In genomic region chr18:10131036-10131774, GRCh38 we compare ENCODE assay signal across 14 cellular contexts.
DNase-seq lines count a peak whose midpoint lies in the region; ATAC-seq, FAIRE-seq and TF ChIP-seq lines count a peak whose summit lies in the region.
"Had no signal": no experiment of that assay in that cellular context is flagged by ENCODE, and none has a peak within 500 bp of the region (broad histone marks: within the 10 kb centered on the region; RNA-seq: fewer than 3 reads in every experiment).

No MANE protein-coding gene starts in this region.

- BruUV-seq in HepG2 (replicated peaks; lab: Mats Ljungman, UMichigan) = no TSS peak

- H3F3A ChIP-seq in neural cell (ENCODE audit: insufficient read depth, low read length, poor library complexity, severe bottlenecking) = no peaks in the 10 kb centered on the region

- 43% methylated on average over 7 of the region's 11 CpGs for WGBS in HepG2 (ENCODE audit: low lambda C conversion rate)
- 29% methylated on average over 11 of the region's 11 CpGs for WGBS in right lobe of liver (ENCODE audit: insufficient coverage, low coverage, low lambda C conversion rate, missing lambda C conversion rate)

- TF ChIP-seq EP300 in HepG2 (IDR thresholded peaks at IDR 0.05; ENCODE audit: low read depth in 2 of 2, low read length in 2 of 2) = no peak
- TF ChIP-seq EP300 in HepG2 (CRISPR knock-in tag; IDR thresholded peaks at IDR 0.05; ENCODE audit: borderline replicate concordance) = no peak
- no peak for TF ChIP-seq EP300 in neural cell (conservative IDR thresholded peaks at IDR 0.05; ENCODE audit: poor library complexity, severe bottlenecking)

- no peak overlapping the region for H3K27ac ChIP-seq in HepG2 (ENCODE audit: extremely low read length, insufficient read depth, low read length)
- H3K27ac ChIP-seq in right lobe of liver = no peak overlapping the region
- no peak overlapping the region for H3K27ac ChIP-seq in neural cell (ENCODE audit: low read length)
- H3K27ac ChIP-seq: BLaER1 had no signal

- H3K27me3 ChIP-seq in HepG2 (ENCODE audit: control insufficient read depth in 1 of 2, insufficient read depth in 2 of 2, low read length in 2 of 2) (peaks cover 0 to 32% of the 10 kb centered on the region in 2 experiments; a peak in 3 of 5 replicates), right lobe of liver (no peaks in the 10 kb centered on the region), neural cell (ENCODE audit: insufficient read depth, low read depth, low read length) (peaks cover 16% of the 10 kb centered on the region)

- H4K20me1 ChIP-seq in HepG2 (ENCODE audit: insufficient read depth, low read length) (no peaks in the 10 kb centered on the region), neural cell (ENCODE audit: insufficient read depth) (no peaks in the 10 kb centered on the region)
- H4K20me1 ChIP-seq: BLaER1 had no signal

- in situ Hi-C loops in HepG2 (cut with HindIII; ENCODE audit: extremely low pct_ligation_motif_present, low pct_unique_long_range_greater_than_20kb) = no loop called here
- in situ Hi-C loops in GM13976 (cut with MboI; ENCODE audit: low sequenced_read_pairs, unreplicated experiment) = no loop called here

- no peaks in the 10 kb centered on the region for H3K9me3 ChIP-seq in HepG2 (ENCODE audit: low read length)
- no peaks in the 10 kb centered on the region for H3K9me3 ChIP-seq in right lobe of liver
- H3K9me3 ChIP-seq in neural cell (ENCODE audit: low read length) = no peaks in the 10 kb centered on the region

- H3K4me1 ChIP-seq in HepG2 (ENCODE audit: insufficient read depth, low read length) (peaks cover 13% of the 10 kb centered on the region; the same call in 1 of the 2 replicates), right lobe of liver (peaks cover 0 to 9% (median 0%) of the 10 kb centered on the region in 4 donors)
- H3K4me1 ChIP-seq: BLaER1 had no signal

- H3K4me3 ChIP-seq in HepG2 (replicated peaks in 1 of 3; ENCODE audit: insufficient read depth in 1 of 3, low read depth in 2 of 3, low read length in 3 of 3) = peak overlapping the region in 2 of 3 experiments; percentile 41 to 56; a peak in 3 of 6 replicates
- H3K4me3 ChIP-seq in right lobe of liver = no peak overlapping the region
- H3K4me3 ChIP-seq in epithelial cell of esophagus (ENCODE audit: low read length) = no peak overlapping the region
- H3K4me3 ChIP-seq in neural cell (ENCODE audit: low read length) = peak overlapping the region; percentile 56
- H3K4me3 ChIP-seq: BLaER1, GM12878 had no signal

- H3K9ac ChIP-seq in HepG2 (ENCODE audit: insufficient read depth, low read depth, low read length) (no peak overlapping the region), neural cell (ENCODE audit: low read length) (no peak overlapping the region)
- H3K9ac ChIP-seq: BLaER1 had no signal

- H3K9me2 ChIP-seq in neural cell (ENCODE audit: insufficient read depth, low read length) = no peaks in the 10 kb centered on the region

- H2AFZ ChIP-seq in HepG2 (ENCODE audit: low read length) (no peak overlapping the region), neural cell (ENCODE audit: low read depth, low read length) (no peak overlapping the region)

- DNase-seq in HepG2 (ENCODE audit: low spot score) = no peak
- no peak for DNase-seq in right lobe of liver
- peak; percentile 36 for DNase-seq in epithelial cell of esophagus (ENCODE audit: low read depth)
- DNase-seq in GM13976 (ENCODE audit: low spot score) = no peak
- no peak for DNase-seq in RPMI8226
- no peak for DNase-seq in activated CD4-positive, alpha-beta T cell treated with anti-CD3 and anti-CD28 coated beads for 4 hours
- DNase-seq: activated CD8-positive, alpha-beta memory T cell treated with anti-CD3 and anti-CD28 coated beads for 24 hours; natural killer cell; NCI-H1436; SIG-M5 had no signal

- H3K4me2 ChIP-seq in HepG2 (ENCODE audit: low read depth, low read length) (peak overlapping the region; percentile 75), neural cell (ENCODE audit: low read length) (no peak overlapping the region)
- H3K4me2 ChIP-seq: BLaER1 had no signal

- TF ChIP-seq POLR2A in HepG2 (IDR thresholded peaks at IDR 0.05; ENCODE audit: insufficient read depth in 1 of 2, low read depth in 2 of 2, low read length in 2 of 2) (no peak), right lobe of liver (IDR thresholded peaks at IDR 0.05) (no peak)

- FAIRE-seq in HepG2 (lab: Jason Lieb, UNC) = no peak
- FAIRE-seq: GM12878 had no signal

- intact Hi-C loops in HepG2 (cut with micrococcal nuclease; ENCODE audit: unreplicated experiment) = no loop called here
- intact Hi-C loops in right lobe of liver (cut with DNase I) = no loop called here

- ATAC-seq in HepG2 (peak; percentile 42; the same call in 1 of the 3 replicates), right lobe of liver (no peak), HG02642 (IDR thresholded peaks at IDR 0.05; ENCODE audit: poor library complexity, unreplicated experiment) (no peak)
- ATAC-seq: GM12878, natural killer cell had no signal

- H3K79me2 ChIP-seq in HepG2 (ENCODE audit: insufficient read depth, low read length) (no peaks in the 10 kb centered on the region), neural cell (replicated peaks; ENCODE audit: insufficient read depth, low read length) (no peaks in the 10 kb centered on the region)

- TF ChIP-seq CTCF in HepG2 (CRISPR knock-in tag; IDR thresholded peaks at IDR 0.05) (no peak), right lobe of liver (IDR thresholded peaks at IDR 0.05) (no peak), epithelial cell of esophagus (IDR thresholded peaks at IDR 0.05; ENCODE audit: insufficient read depth, low read depth, low read length, missing control alignments) (no peak), neural cell (IDR thresholded peaks at IDR 0.05; ENCODE audit: poor library complexity, severe bottlenecking) (no peak), GM13976 (IDR thresholded peaks at IDR 0.05; ENCODE audit: borderline replicate concordance, control extremely low read depth, extremely low read depth, insufficient read depth, missing control alignments) (no peak)

- CTCF ChIA-PET in HepG2 (lab: Yijun Ruan, JAX; ENCODE audit: low intra/inter-chr PET ratio, low total read pairs) = no interaction called here

- H3K36me3 ChIP-seq in HepG2 (replicated peaks in 1 of 2; ENCODE audit: control insufficient read depth in 1 of 2, insufficient read depth in 2 of 2, low read length in 2 of 2) = no peaks in the 10 kb centered on the region
- H3K36me3 ChIP-seq in right lobe of liver = no peaks in the 10 kb centered on the region
- H3K36me3 ChIP-seq in neural cell (ENCODE audit: insufficient read depth, low read length) = no peaks in the 10 kb centered on the region
- H3K36me3 ChIP-seq: BLaER1 had no signal

- TF ChIP-seq RAD21 in HepG2 (CRISPR knock-in tag; IDR thresholded peaks at IDR 0.05) (no peak), neural cell (conservative IDR thresholded peaks at IDR 0.05) (no peak)

- POLR2A ChIA-PET in HepG2 (lab: Yijun Ruan, JAX) = no interaction called here

TF ChIP-seq in HepG2, 621 proteins besides CTCF, POLR2A, EP300 and RAD21 (continues in another document):
- TF ChIP-seq SAP130 (CRISPR knock-in tag; IDR thresholded peaks at IDR 0.05; ENCODE audit: low read depth) (no peak), ADNP (CRISPR knock-in tag; IDR thresholded peaks at IDR 0.05) (no peak), XRCC5 (optimal IDR thresholded peaks at IDR 0.05; ENCODE audit: low read length) (no peak)
- TF ChIP-seq, protein P1, sequence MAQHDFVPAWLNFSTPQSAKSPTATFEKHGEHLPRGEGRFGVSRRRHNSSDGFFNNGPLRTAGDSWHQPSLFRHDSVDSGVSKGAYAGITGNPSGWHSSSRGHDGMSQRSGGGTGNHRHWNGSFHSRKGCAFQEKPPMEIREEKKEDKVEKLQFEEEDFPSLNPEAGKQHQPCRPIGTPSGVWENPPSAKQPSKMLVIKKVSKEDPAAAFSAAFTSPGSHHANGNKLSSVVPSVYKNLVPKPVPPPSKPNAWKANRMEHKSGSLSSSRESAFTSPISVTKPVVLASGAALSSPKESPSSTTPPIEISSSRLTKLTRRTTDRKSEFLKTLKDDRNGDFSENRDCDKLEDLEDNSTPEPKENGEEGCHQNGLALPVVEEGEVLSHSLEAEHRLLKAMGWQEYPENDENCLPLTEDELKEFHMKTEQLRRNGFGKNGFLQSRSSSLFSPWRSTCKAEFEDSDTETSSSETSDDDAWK (CRISPR knock-in tag; IDR thresholded peaks at IDR 0.05) = no peak
- TF ChIP-seq, protein P2, sequence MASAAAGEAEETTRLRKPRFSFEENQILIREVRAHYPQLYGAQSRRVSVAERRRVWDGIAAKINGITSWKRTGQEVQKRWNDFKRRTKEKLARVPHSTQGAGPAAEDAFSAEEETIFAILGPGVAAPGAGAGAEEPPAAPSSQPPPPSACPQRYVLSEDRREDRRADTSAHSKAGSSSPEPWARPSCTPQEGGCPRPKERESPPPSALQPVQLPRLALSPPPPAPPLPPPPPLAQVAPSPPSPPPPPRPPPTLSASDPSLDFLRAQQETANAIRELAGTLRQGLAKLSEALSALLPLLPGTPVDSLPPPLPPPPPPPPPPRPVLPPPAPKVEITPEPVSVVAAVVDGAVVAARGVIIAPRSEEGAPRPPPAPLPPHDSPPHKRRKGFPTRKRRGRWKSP (CRISPR knock-in tag; IDR thresholded peaks at IDR 0.05) = no peak

TF ChIP-seq in neural cell, 6 proteins besides CTCF, POLR2A, EP300 and RAD21 (continues in another document):
- TF ChIP-seq EZH2 (IDR thresholded peaks at IDR 0.05; ENCODE audit: borderline replicate concordance, insufficient read depth, low read length, poor library complexity, severe bottlenecking) (no peak), TAF1 (IDR thresholded peaks at IDR 0.05; ENCODE audit: low read depth) (no peak), SMC3 (conservative IDR thresholded peaks at IDR 0.05; ENCODE audit: poor library complexity) (no peak), MXI1 (conservative IDR thresholded peaks at IDR 0.05; ENCODE audit: poor library complexity, severe bottlenecking) (no peak)

Comparison
In these comparisons a context has a peak if more than half of its experiments do, and no peak if none do; other contexts are left out.
1. H3K4me3 ChIP-seq: peak in HepG2 (2 of 3) and neural cell (single experiment); none in right lobe of liver (0 of 3) and epithelial cell of esophagus (single experiment).